20 cellular contexts compared by ENCODE assay signal in the genomic region with DNA sequence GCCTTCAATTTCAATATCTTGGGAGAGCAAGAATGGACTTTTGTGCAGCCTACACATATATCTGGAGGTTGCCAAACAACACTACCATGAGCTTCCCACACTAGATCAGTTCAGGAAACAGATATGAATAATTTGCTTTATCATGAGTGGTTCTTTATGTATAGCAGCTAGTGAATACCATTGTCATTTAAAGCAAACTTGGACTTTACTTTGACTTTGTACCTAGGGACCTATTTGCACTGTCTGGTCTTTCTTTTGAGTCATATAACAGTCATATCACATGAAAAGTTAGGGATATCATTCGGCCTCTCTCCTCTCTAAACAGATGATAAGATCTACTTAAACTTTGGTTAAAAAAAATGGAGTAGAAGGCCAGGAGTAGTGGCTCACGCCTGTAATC.
"Had no signal": no experiment of that assay in that cellular context is flagged by ENCODE, and none has a peak within 500 bp of the region (broad histone marks: within the 10 kb centered on the region; RNA-seq: fewer than 3 reads in every experiment).

No MANE protein-coding gene starts in this region.

- H3K27me3 Mint-ChIP-seq: activated CD8-positive, alpha-beta T cell treated with anti-CD3 and anti-CD28 coated beads for 36 hours had no signal

- H3K9me3 Mint-ChIP-seq: activated CD8-positive, alpha-beta T cell treated with anti-CD3 and anti-CD28 coated beads for 36 hours; activated naive CD4-positive, alpha-beta T cell treated with anti-CD3 and anti-CD28 coated beads, Interleukin-2, amount 50 U/mL, for 72 hours; activated T-helper 2 cell treated with anti-CD3 and anti-CD28 coated beads, Interferon-gamma antibody, Interleukin-2, Interleukin-4, amounts not matched to agents 10 μg/mL and 5 μg/mL and 100 μg/mL, durations not matched to agents 14 hours and 24 hours and 36 hours; T-cell had no signal

- DNase-seq: activated CD4-positive, alpha-beta T cell treated with anti-CD3 and anti-CD28 coated beads for 4 hours; activated CD8-positive, alpha-beta memory T cell treated with anti-CD3 and anti-CD28 coated beads, Interleukin-2, amount 50 U/mL, for 4 hours; activated CD8-positive, alpha-beta T cell treated with anti-CD3 and anti-CD28 coated beads for 36 hours; activated T-cell treated with anti-CD3 and anti-CD28 coated beads, Interleukin-2, amount 50 U/mL, for 72 hours; amygdala; Karpas-422; MM.1S; NCI-H1105; NCI-H1436 treated with DMSO at 0.1 percent for 48 hours; NCI-H187; NCI-H2081; NCI-H510A treated with DMSO at 0.1 percent for 48 hours; NCI-H69; SIG-M5; T-cell had no signal

- ATAC-seq: activated CD4-positive, CD25-positive, alpha-beta regulatory T cell treated with anti-CD3 and anti-CD28 coated beads, Interleukin-2, amount 50 U/mL, for 24 hours; activated CD8-positive, alpha-beta T cell treated with anti-CD3 and anti-CD28 coated beads for 36 hours; activated naive CD4-positive, alpha-beta T cell treated with anti-CD3 and anti-CD28 coated beads, Interleukin-2, amount 50 U/mL, for 72 hours; K562; T-cell had no signal

- H3K4me3 Mint-ChIP-seq: activated CD8-positive, alpha-beta T cell treated with anti-CD3 and anti-CD28 coated beads for 36 hours; brain; T-cell had no signal

- H3K27ac Mint-ChIP-seq: activated CD8-positive, alpha-beta T cell treated with anti-CD3 and anti-CD28 coated beads for 36 hours; activated naive CD4-positive, alpha-beta T cell treated with anti-CD3 and anti-CD28 coated beads, Interleukin-2, amount 50 U/mL, for 72 hours; activated T-helper 2 cell treated with anti-CD3 and anti-CD28 coated beads, Interferon-gamma antibody, Interleukin-2, Interleukin-4, amounts not matched to agents 10 μg/mL and 5 μg/mL and 100 μg/mL, durations not matched to agents 14 hours and 24 hours and 36 hours; T-cell had no signal

- H3K36me3 Mint-ChIP-seq: activated naive CD4-positive, alpha-beta T cell treated with anti-CD3 and anti-CD28 coated beads, Interleukin-2, amount 50 U/mL, for 72 hours; brain; T-cell had no signal

- FAIRE-seq: K562 had no signal

- H3K4me3 ChIP-seq: K562 had no signal
